In the genomic region with DNA sequence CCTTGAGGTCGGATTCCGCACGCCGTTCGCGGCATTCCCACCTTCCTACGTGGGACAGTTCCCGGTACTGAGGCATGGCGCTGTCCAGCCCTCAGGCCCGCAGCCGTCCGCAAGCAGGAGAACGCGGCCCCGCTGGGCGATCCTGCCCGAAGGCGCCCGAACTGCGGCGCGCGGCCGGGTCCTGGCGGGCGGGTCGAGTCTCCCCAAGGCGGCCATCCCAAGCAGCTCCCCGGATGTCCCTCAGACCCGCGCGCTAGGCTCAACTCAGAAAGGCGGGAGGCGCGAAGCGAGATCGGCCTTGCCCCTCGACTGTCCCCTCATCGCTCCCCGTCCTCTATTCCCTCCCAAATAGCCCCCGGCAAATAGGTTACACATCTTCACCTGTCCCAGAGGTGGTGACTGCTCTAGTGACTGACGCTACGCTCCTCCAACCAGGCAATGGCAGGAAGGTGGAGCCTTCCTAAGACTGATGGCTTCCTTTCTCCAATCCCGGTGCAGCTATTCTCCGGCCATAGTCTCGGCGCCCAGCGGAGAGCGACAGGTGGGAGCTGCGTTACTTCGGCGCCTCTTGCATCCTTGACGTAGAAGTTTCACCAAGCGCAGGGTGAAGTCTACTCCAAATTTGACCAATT, we compare ENCODE assay signal across 8 cellular contexts. TPM values are rescaled to one million over a fixed set of nuclear protein-coding genes. Genes with fewer than 3 reads are reported as not detected.
DNase-seq lines count a peak whose midpoint lies in the region; ATAC-seq and TF ChIP-seq lines count a peak whose summit lies in the region.

No MANE protein-coding gene starts in this region.

- TF ChIP-seq CTCF in GM13977 (IDR thresholded peaks at IDR 0.05; ENCODE audit: extremely low read depth, insufficient read depth, missing control alignments) (no peak), adrenal gland (IDR thresholded peaks at IDR 0.05) (no peak), type B pancreatic cell (conservative IDR thresholded peaks at IDR 0.05) (peak; percentile 15)

- no peak overlapping the region for H3K4me3 Mint-ChIP-seq in type B pancreatic cell

- peaks cover 9% of the 10 kb centered on the region for H3K36me3 Mint-ChIP-seq in type B pancreatic cell

- peaks cover 8% of the 10 kb centered on the region for H3K4me1 Mint-ChIP-seq in type B pancreatic cell (ENCODE audit: unreplicated experiment)

- peak in 1 of 2 donors; percentile 74 for TF ChIP-seq POLR2A in adrenal gland (IDR thresholded peaks at IDR 0.05)

- intact Hi-C loops in adrenal gland (cut with DNase I): no loop called here
- intact Hi-C loops in left cardiac atrium (cut with DNase I): no loop called here

- no peaks in the 10 kb centered on the region for H3K27me3 Mint-ChIP-seq in type B pancreatic cell

- DNase-seq in GM13977 (ENCODE audit: low spot score): peak; percentile 94
- DNase-seq in NCI-H1436 treated with DMSO at 0.1 percent for 48 hours (lab: John Stamatoyannopoulos, UW): peak; percentile 86
- DNase-seq in T follicular helper cell (ENCODE audit: low read depth): peak; percentile 83
- DNase-seq in adrenal gland: peak; percentile 92 to 98 (median 95)
- peak; percentile 90 for DNase-seq in left cardiac atrium
- DNase-seq in pons (ENCODE audit: low spot score): peak; percentile 99
- DNase-seq in type B pancreatic cell (ENCODE audit: extremely low spot score, unreplicated experiment): peak; percentile 89

- no peaks in the 10 kb centered on the region for H3K36me3 ChIP-seq in adrenal gland (replicated peaks in 1 of 2)

- H3K4me3 ChIP-seq in adrenal gland: peak overlapping the region; percentile 58 to 75 (median 61)

- peak overlapping the region; percentile 84 to 99 (median 86) for H3K27ac ChIP-seq in adrenal gland

- no peak overlapping the region for H3K27ac Mint-ChIP-seq in type B pancreatic cell

- H3K9me3 Mint-ChIP-seq in type B pancreatic cell: no peaks in the 10 kb centered on the region

- peak; percentile 58 for ATAC-seq in HG02852 (IDR thresholded peaks at IDR 0.05; ENCODE audit: unreplicated experiment)
- peak; percentile 82 to 89 for ATAC-seq in left cardiac atrium

- no peaks in the 10 kb centered on the region for H3K9me3 ChIP-seq in adrenal gland (replicated peaks in 1 of 3)

- in situ Hi-C loops in GM13977 (cut with MboI; ENCODE audit: low pct_unique_long_range_greater_than_20kb, low sequenced_read_pairs, unreplicated experiment): no loop called here

- peaks cover 14 to 36% of the 10 kb centered on the region in 2 donors for H3K4me1 ChIP-seq in adrenal gland (replicated peaks in 1 of 2)

- no peaks in the 10 kb centered on the region for H3K27me3 ChIP-seq in adrenal gland

- 0 to 1% (median 0%) methylated on average over 11 to 54 of the region's 54 CpGs for whole genome bisulfite sequencing in adrenal gland, 4 donors

RNA-seq across cellular contexts. Expression of a gene that starts 0.8 kb away (rescaled TPM):
- 100 to 1,000 TPM in 4 of 8 donors, 10 to 100 TPM in 4; 64.3 to 141 (median 112) TPM for total RNA-seq in adrenal gland
- polyA plus RNA-seq in adrenal gland: 100 to 1,000 TPM in 1 of 3 donors, 10 to 100 TPM in 2; 58.2 to 141 (median 70.9) TPM
- 10 to 100 TPM; 50.1 to 67.5 TPM for total RNA-seq in left cardiac atrium
- 108 and 129 TPM in 2 replicates for total RNA-seq in type B pancreatic cell (ENCODE audit: low replicate concordance)

RNA-seq across cellular contexts. Expression of a gene that starts 40.9 kb away (rescaled TPM):
- total RNA-seq in adrenal gland: not detected
- polyA plus RNA-seq in adrenal gland: under 1 TPM in 2 of 3 donors, not detected in 1; 0.13 to 0.32 TPM
- under 1 TPM; 0.09 to 0.21 TPM for total RNA-seq in left cardiac atrium
- 0.17 TPM in 1 of 2 replicates, not detected in the other for total RNA-seq in type B pancreatic cell (ENCODE audit: low replicate concordance)

RNA-seq across cellular contexts. Expression of a gene that starts 54.4 kb away (rescaled TPM):
- total RNA-seq in adrenal gland: 1 to 10 TPM in 7 of 8 donors, under 1 TPM in 1; 0.54 to 9.8 (median 5.0) TPM
- 1 to 10 TPM; 3.0 to 6.2 (median 5.6) TPM for polyA plus RNA-seq in adrenal gland
- total RNA-seq in left cardiac atrium: 10 to 100 TPM; 12.9 to 18.3 TPM
- total RNA-seq in type B pancreatic cell (ENCODE audit: low replicate concordance): 4.7 and 4.9 TPM in 2 replicates

Comparison
In these comparisons a context has a peak if more than half of its experiments do, and no peak if none do; other contexts are left out.
1. Peak in every context shown above with its lines: DNase-seq, ATAC-seq, H3K4me3 ChIP-seq and H3K27ac ChIP-seq.